Comparison of ENCODE assay signal across 1 cellular context in the genomic region with DNA sequence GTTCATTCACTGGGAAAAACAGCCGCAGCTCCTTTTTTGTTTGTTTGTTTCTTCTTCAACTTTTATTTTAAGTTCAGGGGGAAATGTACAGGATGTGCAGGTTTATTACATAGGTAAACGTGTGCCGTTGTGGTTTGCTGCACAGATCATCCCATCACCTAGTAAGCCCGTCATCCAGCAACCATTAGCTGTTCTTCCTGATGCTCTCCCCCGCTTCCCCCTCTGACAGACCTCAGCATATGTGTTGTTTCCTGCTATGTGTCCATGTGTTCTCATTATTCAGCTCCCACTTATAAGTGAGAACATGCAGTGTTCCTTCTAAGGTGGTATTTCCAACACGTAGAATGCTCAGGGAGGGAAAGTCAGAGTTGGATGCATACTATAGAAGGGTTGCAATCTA.
TF ChIP-seq lines count a peak whose summit lies in the region.

No MANE protein-coding gene starts in this region.

TF ChIP-seq in K562, 482 proteins besides CTCF, POLR2A, EP300 and RAD21 (continued from another document):
- TF ChIP-seq ZNF518B (CRISPR knock-in tag; IDR thresholded peaks at IDR 0.05), result no peak
